3 cellular contexts compared by ENCODE assay signal in genomic region chr15:101963687-101964086, GRCh38.
DNase-seq lines count a peak whose midpoint lies in the region; ATAC-seq and TF ChIP-seq lines count a peak whose summit lies in the region.
"Not testable (repeated sequence)": the region's sequence is repeated elsewhere in the genome, so short reads cannot be mapped to it uniquely, and the experiment has no call there.

No MANE protein-coding gene starts in this region.

- intact Hi-C loops in activated CD4-positive, alpha-beta T cell treated with anti-CD3 and anti-CD28 coated beads, Interleukin-2, amount 10 ng/mL, durations not matched to agents 24 days and 14 days (cut with micrococcal nuclease); right cardiac atrium (cut with DNase I): not testable (repeated sequence)

- H3K36me3 Mint-ChIP-seq in activated CD4-positive, alpha-beta T cell treated with anti-CD3 and anti-CD28 coated beads, Interleukin-2, amount 10 ng/mL, durations not matched to agents 24 days and 14 days (ENCODE audit: low read depth) = not testable (repeated sequence)

- not testable (repeated sequence) for H3K27me3 Mint-ChIP-seq in activated CD4-positive, alpha-beta T cell treated with anti-CD3 and anti-CD28 coated beads, Interleukin-2, amount 10 ng/mL, durations not matched to agents 24 days and 14 days

- not testable (repeated sequence) for H3K27me3 ChIP-seq in right cardiac atrium (ENCODE audit: control insufficient read depth, insufficient read depth)

- peak; percentile 51 for DNase-seq in activated CD4-positive, alpha-beta T cell treated with anti-CD3 and anti-CD28 coated beads, Interleukin-2, amount 10 ng/mL, durations not matched to agents 24 days and 14 days
- DNase-seq in right cardiac atrium (peak in 2 of 3 donors; percentile 2 to 25), omental fat pad (ENCODE audit: low spot score) (peak; percentile 6)

- not testable (repeated sequence) for H3K4me1 Mint-ChIP-seq in activated CD4-positive, alpha-beta T cell treated with anti-CD3 and anti-CD28 coated beads, Interleukin-2, amount 10 ng/mL, durations not matched to agents 24 days and 14 days

- not testable (repeated sequence) for H3K9me3 ChIP-seq in right cardiac atrium (ENCODE audit: control insufficient read depth, low read length)

- 96% methylated on average over 6 of the region's 8 CpGs for WGBS in right cardiac atrium

- H3K4me1 ChIP-seq in right cardiac atrium (ENCODE audit: control insufficient read depth, insufficient read depth, low read length) = not testable (repeated sequence)

- H3K4me3 ChIP-seq in right cardiac atrium (ENCODE audit: low read length) = not testable (repeated sequence)

- ATAC-seq in right cardiac atrium; omental fat pad (ENCODE audit: low FRiP score): not testable (repeated sequence)

- not testable (repeated sequence) for H3K9me3 Mint-ChIP-seq in activated CD4-positive, alpha-beta T cell treated with anti-CD3 and anti-CD28 coated beads, Interleukin-2, amount 10 ng/mL, durations not matched to agents 24 days and 14 days

- not testable (repeated sequence) for H3K4me3 Mint-ChIP-seq in activated CD4-positive, alpha-beta T cell treated with anti-CD3 and anti-CD28 coated beads, Interleukin-2, amount 10 ng/mL, durations not matched to agents 24 days and 14 days

- not testable (repeated sequence) for H3K27ac ChIP-seq in right cardiac atrium (ENCODE audit: low read length)

- not testable (repeated sequence) for TF ChIP-seq CTCF in omental fat pad (IDR thresholded peaks at IDR 0.05)

- not testable (repeated sequence) for H3K27ac Mint-ChIP-seq in activated CD4-positive, alpha-beta T cell treated with anti-CD3 and anti-CD28 coated beads, Interleukin-2, amount 10 ng/mL, durations not matched to agents 24 days and 14 days
